In the genomic region with DNA sequence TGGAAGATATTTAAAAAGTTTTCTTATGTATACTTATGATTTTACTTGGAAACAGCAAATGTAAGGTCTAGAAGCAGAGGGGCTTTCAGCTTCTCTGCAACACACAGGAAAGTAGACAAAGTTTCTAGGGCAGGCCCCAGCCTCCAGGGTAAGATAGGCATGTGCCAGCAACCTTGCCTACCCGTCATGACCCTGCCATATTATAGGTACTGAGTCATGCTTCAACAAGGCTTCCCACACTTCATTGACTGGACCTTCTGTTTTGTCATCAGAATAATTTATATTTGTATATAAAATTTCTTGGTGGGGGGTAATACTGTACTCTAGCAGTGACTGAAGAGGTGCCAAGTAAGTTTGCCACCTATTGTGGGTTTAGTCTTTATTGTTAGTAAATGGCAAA, we compare ENCODE assay signal across 14 cellular contexts.
DNase-seq lines count a peak whose midpoint lies in the region; FAIRE-seq and TF ChIP-seq lines count a peak whose summit lies in the region.
"Had no signal": no experiment of that assay in that cellular context is flagged by ENCODE, and none has a peak within 500 bp of the region (broad histone marks: within the 10 kb centered on the region; RNA-seq: fewer than 3 reads in every experiment).

No MANE protein-coding gene starts in this region.

- peaks cover 0 to 2% (median 0%) of the 10 kb centered on the region in 3 donors for H3K27me3 Mint-ChIP-seq in CD14-positive monocyte (ENCODE audit: low read depth in 3 of 3)
- no peaks in the 10 kb centered on the region for H3K27me3 Mint-ChIP-seq in Caco-2 (ENCODE audit: insufficient read depth, unreplicated experiment)

- H3K36me3 ChIP-seq in SK-N-MC (ENCODE audit: insufficient read depth, low read length): no peaks in the 10 kb centered on the region
- H3K36me3 ChIP-seq in Caco-2 (ENCODE audit: control insufficient read depth, insufficient read depth, low read length): no peaks in the 10 kb centered on the region
- no peaks in the 10 kb centered on the region for H3K36me3 ChIP-seq in Karpas-422 (ENCODE audit: insufficient read depth, low read length)
- H3K36me3 ChIP-seq: right atrium auricular region, WERI-Rb-1 had no signal

- H3K9ac ChIP-seq in SK-N-MC (ENCODE audit: insufficient read length) (no peak overlapping the region), Karpas-422 (ENCODE audit: low read length) (no peak overlapping the region)

- no peak for DNase-seq in CD14-positive monocyte (ENCODE audit: low spot score)
- no peak for DNase-seq in GM19239 (ENCODE audit: insufficient read length, low spot score)
- no peak for DNase-seq in SK-N-MC (ENCODE audit: low read depth, low spot score)
- peak; percentile 51 for DNase-seq in iris pigment epithelial cell (ENCODE audit: low read depth)
- no peak for DNase-seq in NCI-H526 treated with DMSO at 0.1 percent for 48 hours (lab: John Stamatoyannopoulos, UW)
- no peak for DNase-seq in NOMO-1 treated with dmso at 0.1 percent for 144 hours (lab: John Stamatoyannopoulos, UW; ENCODE audit: unreplicated experiment)
- no peak for DNase-seq in Caco-2
- DNase-seq in Karpas-422: no peak
- DNase-seq: effector memory CD4-positive, alpha-beta T cell; NCI-H1694; trophoblast cell; WERI-Rb-1 had no signal

- H3K27ac ChIP-seq in SK-N-MC (peak overlapping the region; percentile 15; the same call in 1 of the 2 replicates), Karpas-422 (ENCODE audit: low read length) (no peak overlapping the region)
- H3K27ac ChIP-seq: right atrium auricular region, WERI-Rb-1 had no signal

- H3K4me3 Mint-ChIP-seq in CD14-positive monocyte: no peak overlapping the region
- H3K4me3 Mint-ChIP-seq in Caco-2 (ENCODE audit: unreplicated experiment): no peak overlapping the region

- peak; percentile 66 for FAIRE-seq in GM19239 (lab: Jason Lieb, UNC)
- FAIRE-seq: D721Med had no signal

- H3K9me3 Mint-ChIP-seq in CD14-positive monocyte: no peaks in the 10 kb centered on the region
- no peaks in the 10 kb centered on the region for H3K9me3 Mint-ChIP-seq in Caco-2 (ENCODE audit: unreplicated experiment)

- H3K4me3 ChIP-seq in SK-N-MC (no peak overlapping the region), Caco-2 (ENCODE audit: low read depth, low read length) (no peak overlapping the region), Karpas-422 (ENCODE audit: low read length) (no peak overlapping the region)
- H3K4me3 ChIP-seq: right atrium auricular region had no signal

- H3K9me3 ChIP-seq in SK-N-MC (ENCODE audit: low read depth, low read length): no peaks in the 10 kb centered on the region
- no peaks in the 10 kb centered on the region for H3K9me3 ChIP-seq in Caco-2
- no peaks in the 10 kb centered on the region for H3K9me3 ChIP-seq in Karpas-422 (ENCODE audit: low read length)
- H3K9me3 ChIP-seq: right atrium auricular region had no signal

- no TSS peak for BruUV-seq in Caco-2 (replicated peaks; lab: Mats Ljungman, UMichigan)

- H3K9me2 ChIP-seq in Karpas-422 (replicated peaks; ENCODE audit: insufficient read depth, low read length): no peaks in the 10 kb centered on the region

- no peak for TF ChIP-seq CTCF in CD14-positive monocyte (IDR thresholded peaks at IDR 0.05)
- no peak for TF ChIP-seq CTCF in Caco-2 (IDR thresholded peaks at IDR 0.05; ENCODE audit: insufficient read depth in 1 of 2, low read depth in 1 of 2, low read length in 1 of 2, severe bottlenecking in 1 of 2, unreplicated experiment in 1 of 2)

- H3K27me3 ChIP-seq in Caco-2 (replicated peaks; ENCODE audit: control insufficient read depth, insufficient read depth, low read length): no peaks in the 10 kb centered on the region
- H3K27me3 ChIP-seq in Karpas-422 (ENCODE audit: low read length): no peaks in the 10 kb centered on the region
- H3K27me3 ChIP-seq: right atrium auricular region had no signal

- H3K79me2 ChIP-seq in Karpas-422 (ENCODE audit: low read length): no peaks in the 10 kb centered on the region

- H4K20me1 ChIP-seq in Karpas-422 (ENCODE audit: insufficient read depth, low read depth, low read length): peaks cover 62% of the 10 kb centered on the region

- intact Hi-C loops in CD14-positive monocyte (cut with micrococcal nuclease) (no loop called here), Caco-2 (cut with micrococcal nuclease; ENCODE audit: unreplicated experiment) (no loop called here)

- peaks cover 3% of the 10 kb centered on the region; the same call in 1 of the 2 replicates for H3K4me1 ChIP-seq in Caco-2
- no peaks in the 10 kb centered on the region for H3K4me1 ChIP-seq in Karpas-422 (ENCODE audit: low read length)

- no peak overlapping the region for H3K4me2 ChIP-seq in Karpas-422 (ENCODE audit: low read depth, low read length, poor library complexity, severe bottlenecking)

- H3K4me1 Mint-ChIP-seq in CD14-positive monocyte: peaks cover 90% of the 10 kb centered on the region
- peaks cover 8% of the 10 kb centered on the region for H3K4me1 Mint-ChIP-seq in Caco-2 (ENCODE audit: low read depth, unreplicated experiment)

- CTCF ChIA-PET in Caco-2 (lab: Charles Lee): no interaction called here

- POLR2A ChIA-PET in Caco-2 (lab: Charles Lee): no interaction called here

- H2AFZ ChIP-seq in Karpas-422 (ENCODE audit: low read length): no peak overlapping the region

- H3K27ac Mint-ChIP-seq in CD14-positive monocyte (peak overlapping the region in 6 of 7 donors; percentile 42 to 84 (median 66)), Caco-2 (ENCODE audit: unreplicated experiment) (no peak overlapping the region)

- H3K36me3 Mint-ChIP-seq in CD14-positive monocyte: peaks cover 7 to 12% of the 10 kb centered on the region in 2 donors
- H3K36me3 Mint-ChIP-seq in Caco-2 (ENCODE audit: insufficient read depth, unreplicated experiment): no peaks in the 10 kb centered on the region
